In the genomic region with DNA sequence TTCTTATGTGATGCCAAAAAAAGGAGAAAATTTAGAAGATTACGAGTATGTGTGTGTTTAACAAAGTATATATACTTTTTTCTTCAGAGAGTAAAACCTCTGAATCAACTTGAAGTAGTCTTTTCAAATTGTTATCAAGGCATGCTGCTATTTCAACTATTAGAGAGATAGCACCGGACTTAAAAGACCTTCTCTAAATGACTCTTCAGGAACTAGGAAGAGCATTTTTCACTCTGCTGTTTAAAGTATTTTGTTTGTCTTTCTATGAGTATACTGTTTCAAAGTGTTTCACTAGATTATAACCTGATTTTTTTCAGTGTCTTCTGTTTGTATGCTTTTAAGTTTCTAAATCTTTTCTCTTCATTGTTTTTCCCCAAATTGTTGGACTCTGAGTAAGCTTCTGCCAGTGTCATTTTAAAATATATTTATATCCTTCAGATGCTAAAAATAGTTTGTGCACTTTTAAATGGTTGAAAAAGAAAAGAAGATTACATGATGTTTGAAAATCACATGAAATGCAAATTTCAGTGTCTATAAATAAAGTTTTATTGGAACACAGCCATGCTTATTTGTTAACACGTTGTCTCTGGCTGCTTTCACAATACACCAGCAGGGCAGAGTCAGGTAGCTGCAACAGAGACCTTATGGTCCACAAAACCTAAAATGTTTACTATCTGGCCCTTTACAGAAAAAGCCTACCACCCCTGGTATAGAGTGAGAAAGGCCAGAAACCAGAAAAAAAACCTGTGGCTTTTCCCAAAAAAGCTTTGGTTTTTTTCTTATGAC, we compare ENCODE assay signal across 14 cellular contexts. TPM values are rescaled to one million over a fixed set of nuclear protein-coding genes. Genes with fewer than 3 reads are reported as not detected.
A peak's percentile ranks its signal among the peaks of the same experiment; 100 is the strongest.
DNase-seq lines count a peak whose midpoint lies in the region; ATAC-seq and TF ChIP-seq lines count a peak whose summit lies in the region.
"Had no signal": no experiment of that assay in that cellular context is flagged by ENCODE, and none has a peak within 500 bp of the region (broad histone marks: within the 10 kb centered on the region; RNA-seq: fewer than 3 reads in every experiment).

No MANE protein-coding gene starts in this region.

- no peaks in the 10 kb centered on the region for H3K9me3 ChIP-seq in cardiac muscle cell (ENCODE audit: low read depth)
- no peaks in the 10 kb centered on the region for H3K9me3 ChIP-seq in iPS-18a (ENCODE audit: control insufficient read depth, low read depth, low read length)
- no peaks in the 10 kb centered on the region for H3K9me3 ChIP-seq in aorta (ENCODE audit: control insufficient read depth, low read length)
- H3K9me3 ChIP-seq: lower lobe of right lung, SJCRH30 had no signal

- no peaks in the 10 kb centered on the region for H3K36me3 ChIP-seq in cardiac muscle cell
- no peaks in the 10 kb centered on the region for H3K36me3 ChIP-seq in iPS-18a (ENCODE audit: control insufficient read depth, low read depth, low read length)
- H3K36me3 ChIP-seq in aorta (ENCODE audit: control insufficient read depth in 1 of 2, insufficient read depth in 2 of 2, low read length in 1 of 2): no peaks in the 10 kb centered on the region
- H3K36me3 ChIP-seq: lower lobe of right lung, SJCRH30 had no signal

- intact Hi-C loops in cardiac septum (cut with DNase I) (no loop called here), aorta (cut with DNase I) (no loop called here)

- H3K4me1 ChIP-seq in cardiac muscle cell (ENCODE audit: low read depth) (peaks cover 10% of the 10 kb centered on the region), iPS-18a (ENCODE audit: control insufficient read depth, low read depth, low read length) (peaks cover 49% of the 10 kb centered on the region), aorta (ENCODE audit: control insufficient read depth in 1 of 2, insufficient read depth in 2 of 2, low read length in 2 of 2) (peaks cover 4 to 11% of the 10 kb centered on the region in 2 donors)

- peak overlapping the region; percentile 16 for H3K27ac ChIP-seq in cardiac muscle cell
- H3K27ac ChIP-seq in iPS-18a (ENCODE audit: low read length): peak overlapping the region; percentile 78
- peak overlapping the region; percentile 57 to 67 for H3K27ac ChIP-seq in aorta (ENCODE audit: low read depth in 1 of 2, low read length in 2 of 2)
- H3K27ac ChIP-seq: lower lobe of right lung, SJCRH30, VCaP had no signal

- no peak overlapping the region for H3K4me3 ChIP-seq in cardiac muscle cell
- H3K4me3 ChIP-seq in iPS-18a (ENCODE audit: low read length): peak overlapping the region; percentile 38
- no peak overlapping the region for H3K4me3 ChIP-seq in aorta (ENCODE audit: low read length in 2 of 2)
- H3K4me3 ChIP-seq: lower lobe of right lung, SJCRH30 had no signal

- DNase-seq in cardiac muscle cell (ENCODE audit: low read depth in 1 of 2, low spot score in 1 of 2) (peak in 1 of 2 donors; percentile 17), cardiac septum (ENCODE audit: low spot score) (no peak), amniotic epithelial cell (ENCODE audit: low read depth) (peak; percentile 39), aorta (no peak), AG20443 (ENCODE audit: low spot score) (no peak), NCI-H524 (lab: John Stamatoyannopoulos, UW) (no peak)
- DNase-seq: AML-193; central memory CD4-positive, alpha-beta T cell; lower lobe of right lung; NCI-H2171 treated with DMSO at 0.1 percent for 48 hours had no signal

- 6 to 8% methylated on average over 3 of the region's 3 CpGs for WGBS in aorta, 2 donors

- no peaks in the 10 kb centered on the region for H3K27me3 ChIP-seq in cardiac muscle cell
- H3K27me3 ChIP-seq in iPS-18a (ENCODE audit: control insufficient read depth, insufficient read depth, low read length): no peaks in the 10 kb centered on the region
- no peaks in the 10 kb centered on the region for H3K27me3 ChIP-seq in aorta (ENCODE audit: control insufficient read depth in 1 of 2, insufficient read depth in 2 of 2, low read length in 1 of 2)
- H3K27me3 ChIP-seq: SJCRH30 had no signal

- peak overlapping the region; percentile 66 for H3K9ac ChIP-seq in iPS-18a (ENCODE audit: low read length)

- ATAC-seq in aorta (ENCODE audit: low FRiP score) (no peak), GM19395 (IDR thresholded peaks at IDR 0.05; ENCODE audit: unreplicated experiment) (no peak)

- no peak for TF ChIP-seq CTCF in cardiac muscle cell (IDR thresholded peaks at IDR 0.05; ENCODE audit: low read depth, low read length)

RNA-seq across cellular contexts. Expression of a gene that starts 21.3 kb away (rescaled TPM):
- total RNA-seq in cardiac muscle cell: 32.5 and 37.9 TPM in 2 replicates
- polyA plus RNA-seq in cardiac muscle cell: 13.8 and 15.6 TPM in 2 replicates
- 50.8 TPM for total RNA-seq in cardiac septum
- 10 to 100 TPM; 19.5 to 20.5 TPM for total RNA-seq in aorta
- 10 to 100 TPM; 16.9 to 33.4 TPM for polyA plus RNA-seq in aorta

Comparison
In these comparisons a context has a peak if more than half of its experiments do, and no peak if none do; other contexts are left out.
1. H3K27ac ChIP-seq: peak in every context shown above with its lines; median percentile 78 in iPS-18a; 62 in aorta; 16 in cardiac muscle cell.